ENCODE assay signal across 8 cellular contexts in genomic region chr2:200405599-200406298, GRCh38.
A peak's percentile ranks its signal among the peaks of the same experiment; 100 is the strongest.
DNase-seq lines count a peak whose midpoint lies in the region; ATAC-seq, FAIRE-seq and TF ChIP-seq lines count a peak whose summit lies in the region.

No MANE protein-coding gene starts in this region.

- peak in 2 of 4 donors; percentile 81 to 82 for TF ChIP-seq EP300 in upper lobe of left lung (IDR thresholded peaks at IDR 0.05)

- H3K4me1 ChIP-seq in adrenal gland (replicated peaks in 1 of 2) (peaks cover 11 to 36% of the 10 kb centered on the region in 2 donors), upper lobe of left lung (peaks cover 27 to 34% (median 32%) of the 10 kb centered on the region in 4 donors)

- TF ChIP-seq CTCF in AG04450 (IDR thresholded peaks at IDR 0.05; ENCODE audit: low read depth, low read length) (no peak), adrenal gland (IDR thresholded peaks at IDR 0.05) (no peak), upper lobe of left lung (IDR thresholded peaks at IDR 0.05) (no peak)

- peak; percentile 47 for DNase-seq in AG04450 (ENCODE audit: low read depth, low spot score)
- peak; percentile 41 for DNase-seq in NCI-H1436 treated with DMSO at 0.1 percent for 48 hours (lab: John Stamatoyannopoulos, UW)
- DNase-seq in adrenal gland: no peak
- DNase-seq in upper lobe of left lung: no peak
- DNase-seq in activated effector memory CD4-positive, alpha-beta T cell treated with Interleukin-2 at 50 U/mL for 16 hours: no peak

- FAIRE-seq in islet of Langerhans (lab: Jason Lieb, UNC): peak; percentile 76

- TF ChIP-seq POLR2A in adrenal gland (IDR thresholded peaks at IDR 0.05) (no peak), upper lobe of left lung (IDR thresholded peaks at IDR 0.05) (no peak)

- H3K27me3 ChIP-seq in AG04450 (ENCODE audit: control insufficient read depth, insufficient read depth, low read length): no peaks in the 10 kb centered on the region
- H3K27me3 ChIP-seq in adrenal gland: no peaks in the 10 kb centered on the region
- no peaks in the 10 kb centered on the region for H3K27me3 ChIP-seq in upper lobe of left lung

- H3K4me3 ChIP-seq in AG04450 (ENCODE audit: low read depth, low read length) (no peak overlapping the region), adrenal gland (no peak overlapping the region), upper lobe of left lung (no peak overlapping the region)

- WGBS in adrenal gland, 4 donors: 6 to 20% (median 13%) methylated on average over 1 of the region's 1 CpG
- 36 to 37% methylated on average over 1 of the region's 1 CpG for WGBS in upper lobe of left lung, 2 donors

- intact Hi-C loops in adrenal gland (cut with DNase I): no loop called here

- no peaks in the 10 kb centered on the region for H3K36me3 ChIP-seq in adrenal gland (replicated peaks in 1 of 2)
- H3K36me3 ChIP-seq in upper lobe of left lung: no peaks in the 10 kb centered on the region

- CTCF ChIA-PET in AG04450 (lab: Charles Lee): interaction anchor here (1.1 to 1.9 kb wide), 3 partner anchors 426 to 433 kb away, joined by 3 to 4 read pairs (median 3); no protein-coding TSS in a partner anchor

- POLR2A ChIA-PET in AG04450 (lab: Yijun Ruan, JAX): interaction anchor here (1.1 kb wide), 2 partner anchors 8 to 27 kb away, joined by 3 read pairs; no protein-coding TSS in a partner anchor

- ATAC-seq in GM19463 (IDR thresholded peaks at IDR 0.05; ENCODE audit: unreplicated experiment): peak; percentile 54
- peak; percentile 47 to 74 for ATAC-seq in upper lobe of left lung (ENCODE audit: low FRiP score in 2 of 2)
- ATAC-seq in GM18873 (IDR thresholded peaks at IDR 0.05; ENCODE audit: low FRiP score, unreplicated experiment): no peak

- peak overlapping the region; percentile 89 for H3K27ac ChIP-seq in AG04450 (ENCODE audit: low read depth, low read length)
- H3K27ac ChIP-seq in adrenal gland: peak overlapping the region in 3 of 5 donors; percentile 2 to 75 (median 71)
- peak overlapping the region; percentile 29 to 72 (median 69) for H3K27ac ChIP-seq in upper lobe of left lung

- no peaks in the 10 kb centered on the region for H3K9me3 ChIP-seq in AG04450 (ENCODE audit: control insufficient read depth, insufficient read depth, low read length)
- H3K9me3 ChIP-seq in adrenal gland (replicated peaks in 1 of 3): no peaks in the 10 kb centered on the region
- H3K9me3 ChIP-seq in upper lobe of left lung: no peaks in the 10 kb centered on the region

Comparison
In these comparisons a context has a peak if more than half of its experiments do, and no peak if none do; other contexts are left out.
1. DNase-seq: peak in AG04450 (single experiment) and NCI-H1436 treated with DMSO at 0.1 percent for 48 hours (single experiment); none in adrenal gland (0 of 7), upper lobe of left lung (0 of 2) and activated effector memory CD4-positive, alpha-beta T cell treated with Interleukin-2 at 50 U/mL for 16 hours (single experiment).
2. Peak in every context shown above with its lines, with median percentiles within 50 percentile points of each other: H3K27ac ChIP-seq.